ENCODE assay signal across 13 cellular contexts in the genomic region with DNA sequence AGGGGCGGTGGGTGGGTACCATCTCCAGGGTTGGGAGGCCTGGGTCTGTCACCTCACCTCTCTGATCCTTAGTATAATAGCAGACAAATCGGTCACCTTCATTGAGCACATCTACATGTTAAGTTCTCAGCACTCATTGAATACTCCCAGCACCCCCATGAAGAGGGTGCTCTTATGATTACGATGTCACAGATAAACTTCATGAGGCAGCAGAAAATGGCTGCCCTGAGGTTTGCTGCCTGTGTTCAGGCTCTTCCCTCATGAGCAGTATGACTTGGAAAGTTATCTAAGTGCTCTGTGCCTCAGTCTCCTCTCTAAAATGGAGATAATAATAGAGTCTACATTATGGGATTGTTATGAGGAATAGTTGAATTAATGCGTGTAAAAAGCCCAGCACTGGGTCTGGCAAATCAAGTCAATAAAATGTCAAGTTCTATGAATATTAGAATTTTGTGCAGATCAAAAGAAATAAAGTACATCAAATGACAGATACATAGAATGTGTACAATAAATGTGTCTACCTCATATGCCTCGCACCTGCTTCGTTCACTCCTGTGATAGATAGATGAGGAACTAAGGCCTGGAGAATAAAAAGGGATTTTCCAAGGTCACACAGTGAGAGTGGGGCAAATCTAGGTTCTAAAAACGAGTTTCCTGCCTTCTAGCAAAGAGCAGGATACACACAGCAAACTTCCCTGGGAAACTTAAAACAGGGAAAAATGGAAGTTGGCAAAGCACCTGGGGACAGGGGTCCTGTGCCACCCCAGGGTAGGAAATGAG.
"Had no signal": no experiment of that assay in that cellular context is flagged by ENCODE, and none has a peak within 500 bp of the region (broad histone marks: within the 10 kb centered on the region; RNA-seq: fewer than 3 reads in every experiment).

No MANE protein-coding gene starts in this region.

- ATAC-seq: activated CD4-positive, CD25-positive, alpha-beta regulatory T cell treated with anti-CD3 and anti-CD28 coated beads, Interleukin-2, amount 50 U/mL, for 24 hours; gastroesophageal sphincter had no signal

- H3K4me3 ChIP-seq: adrenal gland, gastroesophageal sphincter, lung, sigmoid colon, stomach, testis had no signal

- H3K4me1 ChIP-seq: adrenal gland, sigmoid colon, testis had no signal

- DNase-seq: activated CD4-positive, alpha-beta T cell treated with anti-CD3 and anti-CD28 coated beads, Interleukin-2, amount 50 U/mL, for 1 hour; activated CD8-positive, alpha-beta memory T cell treated with anti-CD3 and anti-CD28 coated beads for 24 hours; activated naive CD4-positive, alpha-beta T cell treated with anti-CD3 and anti-CD28 coated beads, Interleukin-2, amount 50 U/mL, for 16 hours; adrenal gland; sigmoid colon; stimulated activated CD4-positive, alpha-beta T cell treated with anti-CD3 and anti-CD28 coated beads, Interleukin-1b, Interleukin-23, amount 100 ng/mL, for 48 hours; stomach; testis had no signal

- H3K27me3 ChIP-seq: adrenal gland, gastroesophageal sphincter, sigmoid colon, testis had no signal

- H3K4me3 Mint-ChIP-seq: neural crest cell had no signal

- H3K27ac ChIP-seq: adrenal gland, dorsolateral prefrontal cortex, gastroesophageal sphincter, sigmoid colon, stomach, testis had no signal

- H3K4me1 Mint-ChIP-seq: neural crest cell had no signal

- H3K9me3 ChIP-seq: adrenal gland, sigmoid colon, testis had no signal

- H3K36me3 ChIP-seq: adrenal gland, gastroesophageal sphincter, sigmoid colon, stomach had no signal
